Comparison of ENCODE assay signal across 13 cellular contexts in genomic region chr2:212958757-212959295, GRCh38.
DNase-seq lines count a peak whose midpoint lies in the region; ATAC-seq and TF ChIP-seq lines count a peak whose summit lies in the region.
"Had no signal": no experiment of that assay in that cellular context is flagged by ENCODE, and none has a peak within 500 bp of the region (broad histone marks: within the 10 kb centered on the region; RNA-seq: fewer than 3 reads in every experiment).

No MANE protein-coding gene starts in this region.

- ATAC-seq in activated T-cell treated with anti-CD3 and anti-CD28 coated beads, Interleukin-2, amount 50 U/mL, for 4 hours = peak; percentile 24 to 45
- ATAC-seq in mucosa of descending colon (no peak), GM21723 (IDR thresholded peaks at IDR 0.05; ENCODE audit: unreplicated experiment) (no peak), GM21825 (IDR thresholded peaks at IDR 0.05; ENCODE audit: unreplicated experiment) (no peak)
- ATAC-seq: K562, Right ventricle myocardium inferior, sciatic nerve had no signal

- no peaks in the 10 kb centered on the region for H3K27me3 Mint-ChIP-seq in activated T-cell treated with anti-CD3 and anti-CD28 coated beads, Interleukin-2, amount 50 U/mL, for 4 hours (ENCODE audit: low read depth)
- no peaks in the 10 kb centered on the region for H3K27me3 Mint-ChIP-seq in activated CD4-positive, alpha-beta memory T cell treated with anti-CD3 and anti-CD28 coated beads, Interleukin-2, amount 10 ng/mL, durations not matched to agents 7 days and 5 days

- peaks cover 24% of the 10 kb centered on the region for H3K4me1 Mint-ChIP-seq in activated T-cell treated with anti-CD3 and anti-CD28 coated beads, Interleukin-2, amount 50 U/mL, for 4 hours (ENCODE audit: low read depth)
- H3K4me1 Mint-ChIP-seq in activated CD4-positive, alpha-beta memory T cell treated with anti-CD3 and anti-CD28 coated beads, Interleukin-2, amount 10 ng/mL, durations not matched to agents 7 days and 5 days = peaks cover 22% of the 10 kb centered on the region

- CTCF ChIA-PET in activated CD4-positive, alpha-beta memory T cell treated with anti-CD3 and anti-CD28 coated beads, Interleukin-2, amount 10 ng/mL, durations not matched to agents 7 days and 5 days (lab: Charles Lee) = interaction anchor here (2.3 kb wide), 1 partner anchor 194 kb away, joined by 5 read pairs; no protein-coding TSS in a partner anchor

- peak overlapping the region; percentile 42 for H3K4me3 Mint-ChIP-seq in activated T-cell treated with anti-CD3 and anti-CD28 coated beads, Interleukin-2, amount 50 U/mL, for 4 hours
- H3K4me3 Mint-ChIP-seq in activated CD4-positive, alpha-beta memory T cell treated with anti-CD3 and anti-CD28 coated beads, Interleukin-2, amount 10 ng/mL, durations not matched to agents 7 days and 5 days = no peak overlapping the region

- intact Hi-C loops in mucosa of descending colon (cut with DNase I, micrococcal nuclease) = no loop called here

- POLR2A ChIA-PET in activated CD4-positive, alpha-beta memory T cell treated with anti-CD3 and anti-CD28 coated beads, Interleukin-2, amount 10 ng/mL, durations not matched to agents 7 days and 5 days (lab: Charles Lee) = interaction anchor here (0.7 to 1.2 kb wide), 2 partner anchors 10 to 22 kb away, joined by 3 read pairs; no protein-coding TSS in a partner anchor

- H3K9me3 Mint-ChIP-seq in activated T-cell treated with anti-CD3 and anti-CD28 coated beads, Interleukin-2, amount 50 U/mL, for 4 hours = no peaks in the 10 kb centered on the region
- H3K9me3 Mint-ChIP-seq in activated CD4-positive, alpha-beta memory T cell treated with anti-CD3 and anti-CD28 coated beads, Interleukin-2, amount 10 ng/mL, durations not matched to agents 7 days and 5 days = peaks cover 2% of the 10 kb centered on the region

- H3K9me3 ChIP-seq in mucosa of descending colon = no peaks in the 10 kb centered on the region

- H3K36me3 Mint-ChIP-seq in activated T-cell treated with anti-CD3 and anti-CD28 coated beads, Interleukin-2, amount 50 U/mL, for 4 hours (ENCODE audit: insufficient read depth) = no peaks in the 10 kb centered on the region
- H3K36me3 Mint-ChIP-seq in activated CD4-positive, alpha-beta memory T cell treated with anti-CD3 and anti-CD28 coated beads, Interleukin-2, amount 10 ng/mL, durations not matched to agents 7 days and 5 days (ENCODE audit: low read depth) = no peaks in the 10 kb centered on the region

- no peaks in the 10 kb centered on the region for H3K4me1 ChIP-seq in mucosa of descending colon (ENCODE audit: low read depth)

- TF ChIP-seq CTCF in fibroblast of villous mesenchyme (IDR thresholded peaks at IDR 0.05; ENCODE audit: insufficient read depth, low read depth, low read length) (no peak), mucosa of descending colon (IDR thresholded peaks at IDR 0.05) (no peak)

- no peak for DNase-seq in activated T-cell treated with anti-CD3 and anti-CD28 coated beads, Interleukin-2, amount 50 U/mL, for 4 hours
- DNase-seq in activated T-cell treated with anti-CD3 and anti-CD28 coated beads for 4 hours (no peak), fibroblast of villous mesenchyme (ENCODE audit: low read depth) (peak; percentile 52), mucosa of descending colon (no peak), HCEC 1CT (no peak)
- no peak for DNase-seq in activated CD4-positive, alpha-beta memory T cell treated with anti-CD3 and anti-CD28 coated beads, Interleukin-2, amount 10 ng/mL, durations not matched to agents 7 days and 5 days
- DNase-seq: effector CD8-positive, alpha-beta T cell; NCI-H2227 treated with DMSO at 0.1 percent for 48 hours had no signal

- H3K36me3 ChIP-seq in mucosa of descending colon (ENCODE audit: low read depth) = no peaks in the 10 kb centered on the region

- H3K27ac Mint-ChIP-seq in activated CD4-positive, alpha-beta memory T cell treated with anti-CD3 and anti-CD28 coated beads, Interleukin-2, amount 10 ng/mL, durations not matched to agents 7 days and 5 days = peak overlapping the region; percentile 53

- H3K4me3 ChIP-seq in fibroblast of villous mesenchyme (ENCODE audit: low read depth, low read length) (no peak overlapping the region), mucosa of descending colon (no peak overlapping the region)
- H3K4me3 ChIP-seq: K562 had no signal

Comparison
In these comparisons a context has a peak if more than half of its experiments do, and no peak if none do; other contexts are left out.
1. ATAC-seq: peak in activated T-cell treated with anti-CD3 and anti-CD28 coated beads, Interleukin-2, amount 50 U/mL, for 4 hours (2 of 2); none in mucosa of descending colon (single experiment), GM21723 (single experiment) and GM21825 (single experiment).